Comparison of ENCODE assay signal across 29 cellular contexts in genomic region chr9:35806101-35806500, GRCh38. TPM values are rescaled to one million over a fixed set of nuclear protein-coding genes. Genes with fewer than 3 reads are reported as not detected.
DNase-seq lines count a peak whose midpoint lies in the region; ATAC-seq and TF ChIP-seq lines count a peak whose summit lies in the region.
"Had no signal": no experiment of that assay in that cellular context is flagged by ENCODE, and none has a peak within 500 bp of the region (broad histone marks: within the 10 kb centered on the region; RNA-seq: fewer than 3 reads in every experiment).

No MANE protein-coding gene starts in this region.

- H3K9me3 ChIP-seq in IMR-90 (ENCODE audit: control insufficient read depth, insufficient read depth, low read length), result no peaks in the 10 kb centered on the region
- H3K9me3 ChIP-seq in OCI-LY3 (ENCODE audit: insufficient read depth, low read length), result no peaks in the 10 kb centered on the region
- no peaks in the 10 kb centered on the region for H3K9me3 ChIP-seq in smooth muscle cell (replicated peaks; ENCODE audit: low read depth)
- H3K9me3 ChIP-seq: BE2C, BLaER1 had no signal

- H3K27me3 ChIP-seq in IMR-90 (ENCODE audit: control insufficient read depth, insufficient read depth, low read length), result no peaks in the 10 kb centered on the region
- H3K27me3 ChIP-seq in OCI-LY3 (ENCODE audit: low read depth, low read length), result no peaks in the 10 kb centered on the region
- no peaks in the 10 kb centered on the region for H3K27me3 ChIP-seq in smooth muscle cell (ENCODE audit: low read depth)
- H3K27me3 ChIP-seq: BE2C had no signal

- no peaks in the 10 kb centered on the region; the same call in 1 of the 2 replicates for H3K9me1 ChIP-seq in IMR-90 (ENCODE audit: insufficient read depth, low read length)

- H2BK120ac ChIP-seq in IMR-90 (ENCODE audit: low read depth, low read length), result no peak overlapping the region

- no peaks in the 10 kb centered on the region for H3K9me3 Mint-ChIP-seq in endothelial cell (ENCODE audit: unreplicated experiment)
- H3K9me3 Mint-ChIP-seq: CD14-positive monocyte; CD4-positive, CD25-positive, alpha-beta regulatory T cell; CD8-positive, alpha-beta memory T cell had no signal

- no peak overlapping the region for H3K56ac ChIP-seq in IMR-90 (ENCODE audit: extremely low read depth, insufficient read depth, low read length)

- in situ Hi-C loops in IMR-90 (cut with MboI; ENCODE audit: low sequenced_read_pairs), result no loop called here

- H3K9ac ChIP-seq in IMR-90 (ENCODE audit: low read depth, low read length), result no peak overlapping the region
- H3K9ac ChIP-seq in OCI-LY3 (ENCODE audit: low read length), result peak overlapping the region; percentile 48; the same call in 1 of the 2 replicates
- H3K9ac ChIP-seq in smooth muscle cell (ENCODE audit: low read depth), result no peak overlapping the region
- H3K9ac ChIP-seq: BLaER1 had no signal

- H2AFZ ChIP-seq in IMR-90 (replicated peaks; ENCODE audit: low read length, poor library complexity), result no peak overlapping the region
- H2AFZ ChIP-seq in OCI-LY3 (ENCODE audit: low read depth, low read length), result no peak overlapping the region
- no peak overlapping the region for H2AFZ ChIP-seq in smooth muscle cell (ENCODE audit: low read depth)

- H3K4me3 ChIP-seq in IMR-90 (ENCODE audit: insufficient read depth, low read depth, low read length) (no peak overlapping the region), OCI-LY3 (ENCODE audit: low read length) (peak overlapping the region; percentile 66; the same call in 1 of the 2 replicates), smooth muscle cell (no peak overlapping the region)
- H3K4me3 ChIP-seq: BLaER1, GM12878 had no signal

- TF ChIP-seq RAD21 in IMR-90 (IDR thresholded peaks at IDR 0.05; ENCODE audit: low read length), result no peak

- POLR2A ChIA-PET in IMR-90 (lab: Charles Lee; ENCODE audit: unreplicated experiment), result no interaction called here

- no peak overlapping the region for H3K23ac ChIP-seq in IMR-90 (ENCODE audit: low read depth, low read length)

- ATAC-seq in IMR-90 (ENCODE audit: low read depth), result no peak
- ATAC-seq: GM12878 had no signal

- H3K79me2 ChIP-seq in OCI-LY3 (ENCODE audit: low read length), result 0 out of 2 replicates have a peak, but pooled peaks cover 3% of the 10 kb centered on the region
- H3K79me2 ChIP-seq in smooth muscle cell (ENCODE audit: low read depth), result no peaks in the 10 kb centered on the region

- peaks cover 3% of the 10 kb centered on the region for H3K4me1 Mint-ChIP-seq in endothelial cell (ENCODE audit: unreplicated experiment)

- no peak overlapping the region for H2BK5ac ChIP-seq in IMR-90 (ENCODE audit: low read depth, low read length, poor library complexity, severe bottlenecking)

- DNase-seq in IMR-90 (no peak), endothelial cell (ENCODE audit: low spot score) (no peak), erythroblast (lab: John Stamatoyannopoulos, UW) (no peak), NOMO-1 (lab: John Stamatoyannopoulos, UW; ENCODE audit: unreplicated experiment in 2 of 2) (no peak), smooth muscle cell (lab: John Stamatoyannopoulos, UW; ENCODE audit: unreplicated experiment) (no peak)
- DNase-seq in stimulated activated CD8-positive, alpha-beta memory T cell treated with anti-CD3 and anti-CD28 coated beads, Interleukin-4, amount 100 ng/mL, for 48 hours, result peak; percentile 13
- DNase-seq: 8988T; ACHN; BE2C; C1 segment of cervical spinal cord; CD4-positive, alpha-beta memory T cell; CD4-positive, CD25-positive, alpha-beta regulatory T cell; CD8-positive, alpha-beta memory T cell; COR-L47; DMS 273 treated with DMSO at 0.1 percent for 48 hours; DMS153; DMS53; DMS79; DND-41; EL; GDM1 had no signal

- no peak for TF ChIP-seq POLR2A in IMR-90 (IDR thresholded peaks at IDR 0.05; ENCODE audit: low read depth, low read length)
- no peak for TF ChIP-seq POLR2A in erythroblast (IDR thresholded peaks at IDR 0.05; ENCODE audit: low read length)

- H3K4me2 ChIP-seq in IMR-90 (ENCODE audit: low read depth, low read length) (no peak overlapping the region), OCI-LY3 (ENCODE audit: low read length) (peak overlapping the region; percentile 78), smooth muscle cell (no peak overlapping the region)
- H3K4me2 ChIP-seq: BLaER1 had no signal

- CTCF ChIA-PET in IMR-90 (lab: Yijun Ruan, JAX), result no interaction called here

- dilution Hi-C loops in IMR-90 (cut with HindIII; ENCODE audit: low sequenced_read_pairs, unreplicated experiment), result no loop called here

- H3K4me3 Mint-ChIP-seq in endothelial cell (ENCODE audit: unreplicated experiment), result no peak overlapping the region
- H3K4me3 Mint-ChIP-seq: CD14-positive monocyte; CD4-positive, alpha-beta memory T cell; CD4-positive, CD25-positive, alpha-beta regulatory T cell; CD8-positive, alpha-beta memory T cell had no signal

- no peak overlapping the region for H3K18ac ChIP-seq in IMR-90 (ENCODE audit: low read depth, low read length)

- H3K14ac ChIP-seq in IMR-90 (replicated peaks; ENCODE audit: low read depth, low read length), result no peak overlapping the region

- 100% methylated on average over 6 of the region's 8 CpGs; no CpG with 5 or more reads in 1 of the 2 experiments for WGBS in IMR-90 (ENCODE audit: extremely low coverage in 2 of 2, insufficient read length in 1 of 2), 2 experiments
- WGBS in smooth muscle cell (ENCODE audit: low lambda C conversion rate), result 96% methylated on average over 8 of the region's 8 CpGs

- no peaks in the 10 kb centered on the region for H3K4me1 ChIP-seq in IMR-90 (ENCODE audit: control insufficient read depth, insufficient read depth, low read length)
- H3K4me1 ChIP-seq in OCI-LY3 (ENCODE audit: low read length), result peaks cover 38% of the 10 kb centered on the region
- H3K4me1 ChIP-seq in smooth muscle cell (ENCODE audit: low read depth), result no peaks in the 10 kb centered on the region
- H3K4me1 ChIP-seq: BE2C had no signal

- H2AK5ac ChIP-seq in IMR-90 (ENCODE audit: low read depth, low read length), result no peak overlapping the region

- no TSS peak for BruUV-seq in IMR-90 (replicated peaks; lab: Mats Ljungman, UMichigan)

- no peak overlapping the region for H2BK20ac ChIP-seq in IMR-90 (ENCODE audit: low read depth, low read length)

- peaks cover 6% of the 10 kb centered on the region for H3K27me3 Mint-ChIP-seq in endothelial cell (ENCODE audit: unreplicated experiment)
- H3K27me3 Mint-ChIP-seq: CD4-positive, alpha-beta memory T cell; CD4-positive, CD25-positive, alpha-beta regulatory T cell; CD8-positive, alpha-beta memory T cell had no signal

- H3F3A ChIP-seq in smooth muscle cell (ENCODE audit: low read depth), result no peaks in the 10 kb centered on the region

- no peak overlapping the region for H4K8ac ChIP-seq in IMR-90 (ENCODE audit: low read depth in 2 of 2, low read length in 2 of 2)

- no peak overlapping the region for H4K91ac ChIP-seq in IMR-90 (ENCODE audit: insufficient read depth, low read depth, low read length)

- H4K5ac ChIP-seq in IMR-90 (ENCODE audit: low read depth, low read length), result no peak overlapping the region

- H2AK9ac ChIP-seq in IMR-90 (replicated peaks; ENCODE audit: low read depth, low read length, poor library complexity), result peak overlapping the region; percentile 8

- intact Hi-C loops in IMR-90 (cut with micrococcal nuclease), result no loop called here

- H4K20me1 ChIP-seq in IMR-90 (ENCODE audit: insufficient read depth, low read length), result no peaks in the 10 kb centered on the region
- H4K20me1 ChIP-seq in OCI-LY3 (ENCODE audit: insufficient read depth, low read length), result no peaks in the 10 kb centered on the region
- H4K20me1 ChIP-seq in smooth muscle cell (ENCODE audit: low read depth), result no peaks in the 10 kb centered on the region
- H4K20me1 ChIP-seq: BLaER1 had no signal

- H3K36me3 Mint-ChIP-seq in endothelial cell (ENCODE audit: low read depth, unreplicated experiment), result peaks cover 36% of the 10 kb centered on the region

- no peak overlapping the region for H2BK15ac ChIP-seq in IMR-90 (ENCODE audit: low read depth, low read length)

- H3K27ac Mint-ChIP-seq in endothelial cell (ENCODE audit: unreplicated experiment), result peak overlapping the region; percentile 57
- H3K27ac Mint-ChIP-seq: CD14-positive monocyte had no signal

- no peaks in the 10 kb centered on the region for H3K79me1 ChIP-seq in IMR-90 (ENCODE audit: low read depth in 1 of 2, low read length in 2 of 2)

- no peak overlapping the region for H3K4ac ChIP-seq in IMR-90 (ENCODE audit: low read depth, low read length)

- no peak for TF ChIP-seq CTCF in IMR-90 (conservative IDR thresholded peaks at IDR 0.05; ENCODE audit: low read depth, low read length)
- TF ChIP-seq CTCF in OCI-LY3 (IDR thresholded peaks at IDR 0.05; ENCODE audit: low read depth, low read length), result no peak
- TF ChIP-seq CTCF in endothelial cell (IDR thresholded peaks at IDR 0.05; ENCODE audit: unreplicated experiment), result no peak
- no peak for TF ChIP-seq CTCF in smooth muscle cell (IDR thresholded peaks at IDR 0.05; ENCODE audit: borderline replicate concordance, insufficient read depth, poor library complexity, severe bottlenecking)

- no peak overlapping the region for H3K27ac ChIP-seq in IMR-90 (ENCODE audit: insufficient read depth, low read length)
- H3K27ac ChIP-seq in OCI-LY3 (ENCODE audit: low read length), result peak overlapping the region; percentile 86
- no peak overlapping the region for H3K27ac ChIP-seq in smooth muscle cell (ENCODE audit: low read depth)
- H3K27ac ChIP-seq: BLaER1 had no signal

- H3K36me3 ChIP-seq in IMR-90 (ENCODE audit: control insufficient read depth, insufficient read depth, low read length) (peaks cover 43% of the 10 kb centered on the region), OCI-LY3 (replicated peaks; ENCODE audit: low read depth, low read length) (peaks cover 7% of the 10 kb centered on the region), smooth muscle cell (ENCODE audit: low read depth) (no peaks in the 10 kb centered on the region)

RNA-seq across cellular contexts. Expression of gene SPAG8, which starts 6.0 kb away (rescaled TPM):
- 0.28 and 0.72 TPM in 2 replicates for total RNA-seq in IMR-90 (2012; rRNA removed)
- polyA plus RNA-seq in IMR-90 (2012; rRNA removed), result 0.62 and 0.84 TPM in 2 replicates
- polyA plus RNA-seq in IMR-90 (2012; cell fraction: cytosol; rRNA removed), result 0.35 and 0.49 TPM in 2 replicates
- 4.4 and 5.1 TPM in 2 replicates for polyA plus RNA-seq in IMR-90 (2012; cell fraction: nucleus; rRNA removed; ENCODE audit: low replicate concordance)
- total RNA-seq in endothelial cell (ENCODE audit: unreplicated experiment), result 0.59 TPM
- 0.85 TPM in 1 of 2 replicates, not detected in the other for total RNA-seq in smooth muscle cell
- 0.44 and 1.2 TPM in 2 replicates for polyA plus RNA-seq in smooth muscle cell

RNA-seq across cellular contexts. Expression of gene HINT2, which starts 8.7 kb away (rescaled TPM):
- 6.7 and 7.5 TPM in 2 replicates for total RNA-seq in IMR-90 (2012; rRNA removed)
- polyA plus RNA-seq in IMR-90 (2012; rRNA removed), result 17.4 and 20.6 TPM in 2 replicates
- 26.5 and 46.4 TPM in 2 replicates for polyA plus RNA-seq in IMR-90 (2012; cell fraction: cytosol; rRNA removed)
- 10.9 and 11.6 TPM in 2 replicates for polyA plus RNA-seq in IMR-90 (2012; cell fraction: nucleus; rRNA removed; ENCODE audit: low replicate concordance)
- total RNA-seq in endothelial cell (ENCODE audit: unreplicated experiment), result 43.3 TPM
- total RNA-seq in smooth muscle cell, result 7.7 and 20.4 TPM in 2 replicates
- 66.7 and 67.8 TPM in 2 replicates for polyA plus RNA-seq in smooth muscle cell

RNA-seq across cellular contexts. Expression of gene NPR2, which starts 14.7 kb away (rescaled TPM):
- total RNA-seq in IMR-90 (2012; rRNA removed) (5.2 and 6.4 TPM in 2 replicates), endothelial cell (ENCODE audit: unreplicated experiment) (30.8 TPM), smooth muscle cell (19.4 and 24.8 TPM in 2 replicates)
- polyA plus RNA-seq in IMR-90 (2012; rRNA removed) (29.9 and 35.7 TPM in 2 replicates), smooth muscle cell (16.4 and 20.1 TPM in 2 replicates)
- polyA plus RNA-seq in IMR-90 (2012; cell fraction: cytosol; rRNA removed), result 12.3 and 21.9 TPM in 2 replicates
- 47.1 and 127 TPM in 2 replicates for polyA plus RNA-seq in IMR-90 (2012; cell fraction: nucleus; rRNA removed; ENCODE audit: low replicate concordance)
- polyA plus RNA-seq: CD14-positive monocyte had no signal

RNA-seq across cellular contexts. Expression of gene FAM221B, which starts 22.4 kb away (rescaled TPM):
- total RNA-seq in IMR-90 (2012; rRNA removed) (not detected in 2 replicates), endothelial cell (ENCODE audit: unreplicated experiment) (not detected), smooth muscle cell (not detected in 2 replicates)
- polyA plus RNA-seq in IMR-90 (2012; rRNA removed) (not detected in 2 replicates), smooth muscle cell (not detected in 2 replicates)
- polyA plus RNA-seq in IMR-90 (2012; cell fraction: cytosol; rRNA removed), result not detected in 2 replicates
- polyA plus RNA-seq in IMR-90 (2012; cell fraction: nucleus; rRNA removed; ENCODE audit: low replicate concordance), result not detected in 2 replicates
- total RNA-seq: A673; CD4-positive, alpha-beta memory T cell; CD4-positive, CD25-positive, alpha-beta regulatory T cell; CD8-positive, alpha-beta memory T cell; Daoy; G401; GM12878 had no signal
- polyA plus RNA-seq: AG04450; CD4-positive, alpha-beta memory T cell; CD8-positive, alpha-beta memory T cell had no signal

RNA-seq across cellular contexts. Expression of gene TMEM8B, which starts 22.9 kb away (rescaled TPM):
- total RNA-seq in IMR-90 (2012; rRNA removed), result 0.56 and 0.72 TPM in 2 replicates
- polyA plus RNA-seq in IMR-90 (2012; rRNA removed), result 8.2 and 8.3 TPM in 2 replicates
- 4.6 and 10.5 TPM in 2 replicates for polyA plus RNA-seq in IMR-90 (2012; cell fraction: cytosol; rRNA removed)
- 24.1 and 54.4 TPM in 2 replicates for polyA plus RNA-seq in IMR-90 (2012; cell fraction: nucleus; rRNA removed; ENCODE audit: low replicate concordance)
- 9.0 TPM for total RNA-seq in endothelial cell (ENCODE audit: unreplicated experiment)
- total RNA-seq in smooth muscle cell, result 4.5 and 4.9 TPM in 2 replicates
- 12.4 and 18.7 TPM in 2 replicates for polyA plus RNA-seq in smooth muscle cell
